14 cellular contexts compared by ENCODE assay signal in genomic region chr5:67305913-67306710, GRCh38.
A peak's percentile ranks its signal among the peaks of the same experiment; 100 is the strongest.
DNase-seq lines count a peak whose midpoint lies in the region; ATAC-seq and TF ChIP-seq lines count a peak whose summit lies in the region.
"Had no signal": no experiment of that assay in that cellular context is flagged by ENCODE, and none has a peak within 500 bp of the region (broad histone marks: within the 10 kb centered on the region; RNA-seq: fewer than 3 reads in every experiment).

No MANE protein-coding gene starts in this region.

- intact Hi-C loops in esophagus squamous epithelium (cut with DNase I) (no loop called here), sigmoid colon (cut with DNase I) (no loop called here)

- 71 to 74% methylated on average over 9 of the region's 9 CpGs for WGBS in esophagus squamous epithelium, 2 donors
- 83 to 85% methylated on average over 9 of the region's 9 CpGs for WGBS in sigmoid colon, 2 donors

- H3K4me3 ChIP-seq in esophagus squamous epithelium (no peak overlapping the region), sigmoid colon (no peak overlapping the region)

- no peak for TF ChIP-seq POLR2A in esophagus squamous epithelium (IDR thresholded peaks at IDR 0.05)
- no peak for TF ChIP-seq POLR2A in sigmoid colon (IDR thresholded peaks at IDR 0.05)

- DNase-seq in GM13977 (ENCODE audit: low spot score) (peak; percentile 19), RWPE1 (ENCODE audit: low spot score) (no peak), esophagus squamous epithelium (lab: John Stamatoyannopoulos, UW) (no peak), sigmoid colon (no peak), cerebellum (ENCODE audit: low spot score) (no peak), G401 (ENCODE audit: low spot score) (no peak), NCI-H2196 (lab: John Stamatoyannopoulos, UW; ENCODE audit: unreplicated experiment) (no peak)
- DNase-seq: activated CD4-positive, alpha-beta T cell treated with anti-CD3 and anti-CD28 coated beads for 1 hour; NCI-H1694; PC-3; small intestine; stimulated activated CD8-positive, alpha-beta memory T cell treated with anti-CD3 and anti-CD28 coated beads, Interleukin-4, amount 100 ng/mL, for 48 hours had no signal

- TF ChIP-seq CTCF in GM13977 (IDR thresholded peaks at IDR 0.05; ENCODE audit: extremely low read depth, insufficient read depth, missing control alignments) (no peak), RWPE1 (conservative IDR thresholded peaks at IDR 0.05; ENCODE audit: low read depth) (no peak), esophagus squamous epithelium (IDR thresholded peaks at IDR 0.05) (no peak), sigmoid colon (IDR thresholded peaks at IDR 0.05) (no peak)

- H3K9me3 ChIP-seq in esophagus squamous epithelium (peaks cover 0 to 5% (median 0%) of the 10 kb centered on the region in 3 donors), sigmoid colon (no peaks in the 10 kb centered on the region)

- in situ Hi-C loops in GM13977 (cut with MboI; ENCODE audit: low pct_unique_long_range_greater_than_20kb, low sequenced_read_pairs, unreplicated experiment) = no loop called here
- in situ Hi-C loops in G401 (cut with HindIII; ENCODE audit: low sequenced_read_pairs) = no loop called here

- POLR2A ChIA-PET in RWPE1 (lab: Yijun Ruan, JAX; ENCODE audit: low non-redundant PET) = no interaction called here

- CTCF ChIA-PET in RWPE1 (lab: Yijun Ruan, JAX) = no interaction called here

- H3K27ac ChIP-seq in RWPE1 (peak overlapping the region; percentile 75), esophagus squamous epithelium (peak overlapping the region; percentile 39 to 86 (median 81)), sigmoid colon (peak overlapping the region; percentile 51 to 78 (median 67))

- H3K4me1 ChIP-seq in esophagus squamous epithelium = peaks cover 13 to 48% (median 24%) of the 10 kb centered on the region in 3 donors
- H3K4me1 ChIP-seq in sigmoid colon = peaks cover 0 to 34% (median 13%) of the 10 kb centered on the region in 4 donors

- TF ChIP-seq EP300 in sigmoid colon (IDR thresholded peaks at IDR 0.05) = no peak

- no peak for ATAC-seq in HG02870 (IDR thresholded peaks at IDR 0.05; ENCODE audit: unreplicated experiment)
- ATAC-seq: esophagus mucosa, PC-3 had no signal

- H3K27me3 ChIP-seq in esophagus squamous epithelium = no peaks in the 10 kb centered on the region
- no peaks in the 10 kb centered on the region for H3K27me3 ChIP-seq in sigmoid colon

- no peaks in the 10 kb centered on the region for H3K36me3 ChIP-seq in esophagus squamous epithelium
- no peaks in the 10 kb centered on the region for H3K36me3 ChIP-seq in sigmoid colon
